1 cellular context compared by ENCODE assay signal in the genomic region with DNA sequence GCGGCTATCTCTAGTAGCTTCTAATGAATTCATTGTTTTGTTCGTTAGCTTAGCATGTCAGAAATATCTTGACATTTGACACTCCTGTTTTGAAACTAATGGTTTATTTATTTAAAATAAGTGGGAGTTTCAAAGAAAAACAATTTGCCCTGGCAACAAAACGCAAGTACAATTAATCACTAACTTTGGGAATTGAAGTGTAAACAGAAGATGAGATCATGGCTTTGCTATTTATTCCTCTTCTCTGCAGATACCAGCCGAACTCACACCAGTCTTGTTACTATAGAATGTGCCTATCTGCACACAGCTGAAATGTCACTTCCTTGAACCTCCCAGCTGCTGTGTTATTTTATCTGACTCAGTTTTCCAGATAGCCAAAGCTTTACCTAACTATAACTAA.
TF ChIP-seq lines count a peak whose summit lies in the region.

No MANE protein-coding gene starts in this region.

TF ChIP-seq in liver, 16 proteins besides CTCF, POLR2A, EP300 and RAD21 (continued from another document):
- TF ChIP-seq, protein P1, sequence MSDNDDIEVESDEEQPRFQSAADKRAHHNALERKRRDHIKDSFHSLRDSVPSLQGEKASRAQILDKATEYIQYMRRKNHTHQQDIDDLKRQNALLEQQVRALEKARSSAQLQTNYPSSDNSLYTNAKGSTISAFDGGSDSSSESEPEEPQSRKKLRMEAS (IDR thresholded peaks at IDR 0.05), result peak; percentile 39
- TF ChIP-seq, protein P2, sequence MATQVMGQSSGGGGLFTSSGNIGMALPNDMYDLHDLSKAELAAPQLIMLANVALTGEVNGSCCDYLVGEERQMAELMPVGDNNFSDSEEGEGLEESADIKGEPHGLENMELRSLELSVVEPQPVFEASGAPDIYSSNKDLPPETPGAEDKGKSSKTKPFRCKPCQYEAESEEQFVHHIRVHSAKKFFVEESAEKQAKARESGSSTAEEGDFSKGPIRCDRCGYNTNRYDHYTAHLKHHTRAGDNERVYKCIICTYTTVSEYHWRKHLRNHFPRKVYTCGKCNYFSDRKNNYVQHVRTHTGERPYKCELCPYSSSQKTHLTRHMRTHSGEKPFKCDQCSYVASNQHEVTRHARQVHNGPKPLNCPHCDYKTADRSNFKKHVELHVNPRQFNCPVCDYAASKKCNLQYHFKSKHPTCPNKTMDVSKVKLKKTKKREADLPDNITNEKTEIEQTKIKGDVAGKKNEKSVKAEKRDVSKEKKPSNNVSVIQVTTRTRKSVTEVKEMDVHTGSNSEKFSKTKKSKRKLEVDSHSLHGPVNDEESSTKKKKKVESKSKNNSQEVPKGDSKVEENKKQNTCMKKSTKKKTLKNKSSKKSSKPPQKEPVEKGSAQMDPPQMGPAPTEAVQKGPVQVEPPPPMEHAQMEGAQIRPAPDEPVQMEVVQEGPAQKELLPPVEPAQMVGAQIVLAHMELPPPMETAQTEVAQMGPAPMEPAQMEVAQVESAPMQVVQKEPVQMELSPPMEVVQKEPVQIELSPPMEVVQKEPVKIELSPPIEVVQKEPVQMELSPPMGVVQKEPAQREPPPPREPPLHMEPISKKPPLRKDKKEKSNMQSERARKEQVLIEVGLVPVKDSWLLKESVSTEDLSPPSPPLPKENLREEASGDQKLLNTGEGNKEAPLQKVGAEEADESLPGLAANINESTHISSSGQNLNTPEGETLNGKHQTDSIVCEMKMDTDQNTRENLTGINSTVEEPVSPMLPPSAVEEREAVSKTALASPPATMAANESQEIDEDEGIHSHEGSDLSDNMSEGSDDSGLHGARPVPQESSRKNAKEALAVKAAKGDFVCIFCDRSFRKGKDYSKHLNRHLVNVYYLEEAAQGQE (IDR thresholded peaks at IDR 0.05), result peak; percentile 83
- TF ChIP-seq, protein P3, sequence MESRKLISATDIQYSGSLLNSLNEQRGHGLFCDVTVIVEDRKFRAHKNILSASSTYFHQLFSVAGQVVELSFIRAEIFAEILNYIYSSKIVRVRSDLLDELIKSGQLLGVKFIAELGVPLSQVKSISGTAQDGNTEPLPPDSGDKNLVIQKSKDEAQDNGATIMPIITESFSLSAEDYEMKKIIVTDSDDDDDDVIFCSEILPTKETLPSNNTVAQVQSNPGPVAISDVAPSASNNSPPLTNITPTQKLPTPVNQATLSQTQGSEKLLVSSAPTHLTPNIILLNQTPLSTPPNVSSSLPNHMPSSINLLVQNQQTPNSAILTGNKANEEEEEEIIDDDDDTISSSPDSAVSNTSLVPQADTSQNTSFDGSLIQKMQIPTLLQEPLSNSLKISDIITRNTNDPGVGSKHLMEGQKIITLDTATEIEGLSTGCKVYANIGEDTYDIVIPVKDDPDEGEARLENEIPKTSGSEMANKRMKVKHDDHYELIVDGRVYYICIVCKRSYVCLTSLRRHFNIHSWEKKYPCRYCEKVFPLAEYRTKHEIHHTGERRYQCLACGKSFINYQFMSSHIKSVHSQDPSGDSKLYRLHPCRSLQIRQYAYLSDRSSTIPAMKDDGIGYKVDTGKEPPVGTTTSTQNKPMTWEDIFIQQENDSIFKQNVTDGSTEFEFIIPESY (IDR thresholded peaks at IDR 0.05), result peak; percentile 13
- TF ChIP-seq NR2F2 (IDR thresholded peaks at IDR 0.05) (no peak), HNF4A (conservative IDR thresholded peaks at IDR 0.05) (peak; percentile 38 to 55)
